Comparison of ENCODE assay signal across 24 cellular contexts in genomic region chr2:22748909-22749308, GRCh38.
DNase-seq lines count a peak whose midpoint lies in the region; ATAC-seq lines count a peak whose summit lies in the region.
"Had no signal": no experiment of that assay in that cellular context is flagged by ENCODE, and none has a peak within 500 bp of the region (broad histone marks: within the 10 kb centered on the region; RNA-seq: fewer than 3 reads in every experiment).

No MANE protein-coding gene starts in this region.

- H3K27ac Mint-ChIP-seq in activated T-helper 17 cell treated with anti-CD3 and anti-CD28 coated beads, Interleukin-2, amount 50 U/mL, for 72 hours, result no peak overlapping the region
- H3K27ac Mint-ChIP-seq: activated CD8-positive, alpha-beta T cell treated with anti-CD3 and anti-CD28 coated beads for 36 hours had no signal

- ATAC-seq in GM18520 (IDR thresholded peaks at IDR 0.05; ENCODE audit: unreplicated experiment) (peak; percentile 74), GM19463 (IDR thresholded peaks at IDR 0.05; ENCODE audit: unreplicated experiment) (peak; percentile 70), HG02970 (IDR thresholded peaks at IDR 0.05; ENCODE audit: low FRiP score, unreplicated experiment) (peak; percentile 78), HG03457 (IDR thresholded peaks at IDR 0.05; ENCODE audit: unreplicated experiment) (peak; percentile 87), HG03571 (IDR thresholded peaks at IDR 0.05; ENCODE audit: unreplicated experiment) (no peak)
- ATAC-seq in activated T-helper 17 cell treated with anti-CD3 and anti-CD28 coated beads, Interleukin-2, amount 50 U/mL, for 72 hours (replicated peaks), result no peak
- ATAC-seq: activated CD4-positive, CD25-positive, alpha-beta regulatory T cell treated with anti-CD3 and anti-CD28 coated beads, Interleukin-2, amount 50 U/mL, for 24 hours; activated CD8-positive, alpha-beta T cell treated with anti-CD3 and anti-CD28 coated beads for 36 hours; body of pancreas; esophagus mucosa; sciatic nerve had no signal

- H3K36me3 Mint-ChIP-seq in activated T-helper 17 cell treated with anti-CD3 and anti-CD28 coated beads, Interleukin-2, amount 50 U/mL, for 72 hours (ENCODE audit: low read depth), result no peaks in the 10 kb centered on the region

- DNase-seq in NCI-H128 (lab: John Stamatoyannopoulos, UW; ENCODE audit: unreplicated experiment) (no peak), HPDE6-E6E7 (ENCODE audit: extremely low spot score) (no peak)
- DNase-seq: activated CD8-positive, alpha-beta T cell treated with anti-CD3 and anti-CD28 coated beads for 36 hours; activated gamma-delta T cell treated with Interleukin-2 at 50 U/mL for 16 hours; body of pancreas; Caco-2; effector CD4-positive, alpha-beta T cell; hippocampal formation; left ventricle myocardium inferior; NCI-H1105; PC-9; SHP77 treated with DMSO at 0.1 percent for 48 hours; stimulated activated CD4-positive, alpha-beta T cell treated with anti-CD3 and anti-CD28 coated beads, Interleukin-15, amount 100 ng/mL, for 24 hours; stimulated activated CD8-positive, alpha-beta memory T cell treated with anti-CD3 and anti-CD28 coated beads, Interleukin-4, amount 100 ng/mL, for 48 hours; transverse colon had no signal

- no peak overlapping the region for H3K4me3 Mint-ChIP-seq in activated T-helper 17 cell treated with anti-CD3 and anti-CD28 coated beads, Interleukin-2, amount 50 U/mL, for 72 hours
- H3K4me3 Mint-ChIP-seq: activated CD8-positive, alpha-beta T cell treated with anti-CD3 and anti-CD28 coated beads for 36 hours had no signal

- H3K27me3 Mint-ChIP-seq in activated T-helper 17 cell treated with anti-CD3 and anti-CD28 coated beads, Interleukin-2, amount 50 U/mL, for 72 hours, result no peaks in the 10 kb centered on the region
- H3K27me3 Mint-ChIP-seq: activated CD8-positive, alpha-beta T cell treated with anti-CD3 and anti-CD28 coated beads for 36 hours had no signal

- peaks cover 4% of the 10 kb centered on the region for H3K9me3 Mint-ChIP-seq in activated T-helper 17 cell treated with anti-CD3 and anti-CD28 coated beads, Interleukin-2, amount 50 U/mL, for 72 hours

- H3K4me1 Mint-ChIP-seq in activated T-helper 17 cell treated with anti-CD3 and anti-CD28 coated beads, Interleukin-2, amount 50 U/mL, for 72 hours, result no peaks in the 10 kb centered on the region

Comparison
In these comparisons a context has a peak if more than half of its experiments do, and no peak if none do; other contexts are left out.
1. ATAC-seq: peak in GM18520 (single experiment), GM19463 (single experiment), HG02970 (single experiment) and HG03457 (single experiment); none in activated T-helper 17 cell treated with anti-CD3 and anti-CD28 coated beads, Interleukin-2, amount 50 U/mL, for 72 hours (single experiment) and HG03571 (single experiment).